In the genomic region with DNA sequence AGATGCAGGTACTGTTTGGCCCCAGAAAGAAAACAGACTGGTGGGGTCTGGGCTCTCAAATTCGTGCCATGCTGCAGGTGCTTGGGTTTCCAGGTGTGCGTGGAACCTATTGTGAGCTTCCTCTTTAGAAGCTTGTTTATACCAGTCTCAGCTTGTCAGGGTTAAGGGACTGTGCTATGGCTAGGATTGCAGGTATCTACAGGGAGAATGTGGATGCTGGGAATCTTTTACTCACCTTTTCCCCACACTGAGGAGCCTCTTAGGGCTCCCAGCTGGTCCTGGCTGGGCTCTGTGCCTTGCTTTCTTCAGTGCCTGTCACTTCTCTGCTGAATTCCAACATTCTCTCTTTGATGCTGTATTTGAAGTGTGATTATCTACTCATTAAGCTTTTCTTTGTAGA, we compare ENCODE assay signal across 22 cellular contexts.
"Had no signal": no experiment of that assay in that cellular context is flagged by ENCODE, and none has a peak within 500 bp of the region (broad histone marks: within the 10 kb centered on the region; RNA-seq: fewer than 3 reads in every experiment).

No MANE protein-coding gene starts in this region.

- H3K4me1 ChIP-seq: breast epithelium had no signal

- H3K27me3 ChIP-seq: adrenal gland, breast epithelium, Peyer's patch, SJSA1 had no signal

- DNase-seq: activated CD4-positive, alpha-beta T cell treated with anti-CD3 and anti-CD28 coated beads for 48 hours; activated CD4-positive, alpha-beta T cell treated with anti-CD3 and anti-CD28 coated beads, Interleukin-2, amount 50 U/mL, for 4 hours; activated CD8-positive, alpha-beta memory T cell treated with anti-CD3 and anti-CD28 coated beads, Interleukin-2, amount 50 U/mL, for 48 hours; activated CD8-positive, alpha-beta T cell treated with anti-CD3 and anti-CD28 coated beads, Interleukin-2, amount 10 ng/mL, durations not matched to agents 7 days and 5 days; activated naive CD4-positive, alpha-beta T cell treated with anti-CD3 and anti-CD28 coated beads, Interleukin-2, amount 50 U/mL, for 16 hours; activated naive CD8-positive, alpha-beta T cell treated with anti-CD3 and anti-CD28 coated beads, Interleukin-2, amount 10 ng/mL, durations not matched to agents 7 days and 5 days; activated T-cell treated with anti-CD3 and anti-CD28 coated beads, Interleukin-2, amount 50 U/mL, for 1 hour; adrenal gland; anterior cingulate cortex; NCI-H1092; NCI-H1417; NCI-H2029; NCI-H2171 treated with DMSO at 0.1 percent for 48 hours; NCI-H226; NCI-H526; NCI-H774; NK-92 treated with Interleukin-12 subunit alpha and Interleukin-12 subunit beta, amount 100 ng/mL, for 24 hours; Peyer's patch; Right ventricle myocardium superior; SW 1271 had no signal

- H3K4me3 ChIP-seq: adrenal gland, breast epithelium, Peyer's patch, SJSA1 had no signal

- H3K9me3 ChIP-seq: breast epithelium, Peyer's patch, SJSA1 had no signal

- H3K36me3 ChIP-seq: adrenal gland, breast epithelium, Peyer's patch, SJSA1 had no signal
